ENCODE assay signal across 1 cellular context in the genomic region with DNA sequence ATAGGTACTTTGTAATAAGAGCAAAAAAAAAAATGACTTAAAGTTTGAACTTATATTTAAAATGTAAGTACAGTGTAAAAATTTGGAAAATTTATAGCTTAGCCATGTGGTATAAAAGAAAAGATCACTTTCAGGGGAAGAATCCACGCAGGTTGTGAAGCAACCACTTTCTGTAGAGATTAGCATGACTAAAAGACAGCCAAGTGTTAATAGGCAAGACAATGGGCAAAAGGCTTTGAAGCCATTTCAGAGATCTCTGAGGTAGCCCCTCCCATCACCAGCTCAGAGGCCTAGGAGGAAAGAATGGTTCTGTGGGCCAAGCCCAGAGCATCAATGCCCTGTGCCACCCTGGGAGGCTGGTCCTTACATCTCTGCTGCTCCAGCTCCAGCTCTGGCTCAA.
TF ChIP-seq lines count a peak whose summit lies in the region.

No MANE protein-coding gene starts in this region.

TF ChIP-seq in H1, 55 proteins besides CTCF, POLR2A, EP300 and RAD21:
- TF ChIP-seq, protein P1, sequence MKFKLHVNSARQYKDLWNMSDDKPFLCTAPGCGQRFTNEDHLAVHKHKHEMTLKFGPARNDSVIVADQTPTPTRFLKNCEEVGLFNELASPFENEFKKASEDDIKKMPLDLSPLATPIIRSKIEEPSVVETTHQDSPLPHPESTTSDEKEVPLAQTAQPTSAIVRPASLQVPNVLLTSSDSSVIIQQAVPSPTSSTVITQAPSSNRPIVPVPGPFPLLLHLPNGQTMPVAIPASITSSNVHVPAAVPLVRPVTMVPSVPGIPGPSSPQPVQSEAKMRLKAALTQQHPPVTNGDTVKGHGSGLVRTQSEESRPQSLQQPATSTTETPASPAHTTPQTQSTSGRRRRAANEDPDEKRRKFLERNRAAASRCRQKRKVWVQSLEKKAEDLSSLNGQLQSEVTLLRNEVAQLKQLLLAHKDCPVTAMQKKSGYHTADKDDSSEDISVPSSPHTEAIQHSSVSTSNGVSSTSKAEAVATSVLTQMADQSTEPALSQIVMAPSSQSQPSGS (IDR thresholded peaks at IDR 0.05; ENCODE audit: low read length): no peak
- TF ChIP-seq CTBP2 (IDR thresholded peaks at IDR 0.05; ENCODE audit: borderline replicate concordance, insufficient read depth, insufficient read length, low read length) (no peak), SP4 (IDR thresholded peaks at IDR 0.05; ENCODE audit: low read length) (no peak), TEAD4 (IDR thresholded peaks at IDR 0.05; ENCODE audit: low read depth, low read length) (no peak), EZH2 (IDR thresholded peaks at IDR 0.05; ENCODE audit: low read depth, low read length, severe bottlenecking) (no peak), NRF1 (IDR thresholded peaks at IDR 0.05; ENCODE audit: low read depth, low read length) (no peak), CEBPB (IDR thresholded peaks at IDR 0.05; ENCODE audit: low read depth, low read length) (peak; percentile 80; the same call in 1 of the 2 replicates), SIRT6 (IDR thresholded peaks at IDR 0.05; ENCODE audit: low read length) (no peak), RFX5 (IDR thresholded peaks at IDR 0.05; ENCODE audit: borderline replicate concordance, low read depth, low read length) (no peak), YY1 (IDR thresholded peaks at IDR 0.05; ENCODE audit: low read depth, low read length) (no peak), NANOG (IDR thresholded peaks at IDR 0.05; ENCODE audit: insufficient read depth, low read depth, low read length, poor library complexity, severe bottlenecking) (peak; percentile 54)
